Comparison of ENCODE assay signal across 17 cellular contexts in the genomic region with DNA sequence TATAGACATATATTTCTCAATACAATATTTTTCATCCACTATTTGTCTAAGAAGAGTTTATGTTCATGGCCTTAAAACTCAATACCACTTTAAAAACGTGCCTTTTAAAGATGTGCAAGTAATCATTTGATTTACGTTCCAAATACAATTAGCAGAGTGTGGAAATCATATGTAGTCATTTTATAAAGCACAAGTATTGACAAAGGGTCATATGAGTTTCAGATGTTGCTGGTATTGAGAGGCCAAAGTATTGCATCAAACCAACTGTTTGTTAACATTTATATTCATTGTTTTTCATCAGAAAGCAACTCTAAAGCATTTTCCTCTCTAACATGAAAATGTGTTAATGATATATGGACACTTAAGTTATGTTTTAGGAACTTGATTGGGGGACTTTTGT.
DNase-seq lines count a peak whose midpoint lies in the region; ATAC-seq lines count a peak whose summit lies in the region.
"Had no signal": no experiment of that assay in that cellular context is flagged by ENCODE, and none has a peak within 500 bp of the region (broad histone marks: within the 10 kb centered on the region; RNA-seq: fewer than 3 reads in every experiment).

No MANE protein-coding gene starts in this region.

- DNase-seq in adipocyte (ENCODE audit: low read depth) (peak; percentile 21), fibroblast of gingiva (ENCODE audit: low read depth) (peak; percentile 30), fibroblast of peridontal ligament (ENCODE audit: extremely low read depth) (peak; percentile 12)
- DNase-seq: 8988T; ACHN; AML-193; Caco-2; Calu3; CD4-positive, alpha-beta T cell; CD8-positive, alpha-beta T cell; DMS79 treated with DMSO at 0.1 percent for 48 hours; GDM1 had no signal

- ATAC-seq in GM19395 (IDR thresholded peaks at IDR 0.05; ENCODE audit: unreplicated experiment) (no peak), HG03460 (IDR thresholded peaks at IDR 0.05; ENCODE audit: unreplicated experiment) (no peak), GM18907 (IDR thresholded peaks at IDR 0.05; ENCODE audit: unreplicated experiment) (no peak)
- ATAC-seq: CD8-positive, alpha-beta T cell; GM12878 had no signal

- H3K9me3 ChIP-seq in adipocyte (ENCODE audit: control insufficient read depth, low read length), result no peaks in the 10 kb centered on the region
- H3K9me3 ChIP-seq: BLaER1 treated with 17β-estradiol and CSF1 and Interleukin-3, amounts not matched to agents 10 nM and 100 nM; Caco-2 had no signal

- no peaks in the 10 kb centered on the region for H3K27me3 ChIP-seq in adipocyte (replicated peaks; ENCODE audit: control insufficient read depth, insufficient read depth, low read length)
- H3K27me3 ChIP-seq: BLaER1 treated with 17β-estradiol and CSF1 and Interleukin-3, amounts not matched to agents 10 nM and 100 nM had no signal

- H3K9ac ChIP-seq in adipocyte (ENCODE audit: low read length), result no peak overlapping the region
- H3K9ac ChIP-seq: BLaER1 treated with 17β-estradiol and CSF1 and Interleukin-3, amounts not matched to agents 10 nM and 100 nM had no signal

- H3K36me3 ChIP-seq in adipocyte (ENCODE audit: control insufficient read depth, insufficient read depth, low read length, severe bottlenecking), result no peaks in the 10 kb centered on the region
- H3K36me3 ChIP-seq: BLaER1 treated with 17β-estradiol and CSF1 and Interleukin-3, amounts not matched to agents 10 nM and 100 nM had no signal

- H3K4me3 ChIP-seq in adipocyte (ENCODE audit: low read length), result no peak overlapping the region
- H3K4me3 ChIP-seq: BLaER1 treated with 17β-estradiol and CSF1 and Interleukin-3, amounts not matched to agents 10 nM and 100 nM; GM12878 had no signal

- H3K4me1 ChIP-seq in adipocyte (ENCODE audit: control insufficient read depth, insufficient read depth, low read length), result peaks cover 10% of the 10 kb centered on the region
- H3K4me1 ChIP-seq: BLaER1 treated with 17β-estradiol and CSF1 and Interleukin-3, amounts not matched to agents 10 nM and 100 nM; Caco-2 had no signal
